9 cellular contexts compared by ENCODE assay signal in genomic region chr20:35511814-35512420, GRCh38. TPM values are rescaled to one million over a fixed set of nuclear protein-coding genes. Genes with fewer than 3 reads are reported as not detected.
DNase-seq lines count a peak whose midpoint lies in the region; ATAC-seq, FAIRE-seq and TF ChIP-seq lines count a peak whose summit lies in the region.
"Had no signal": no experiment of that assay in that cellular context is flagged by ENCODE, and none has a peak within 500 bp of the region (broad histone marks: within the 10 kb centered on the region; RNA-seq: fewer than 3 reads in every experiment).

No MANE protein-coding gene starts in this region.

- no peak overlapping the region for H3K4me2 ChIP-seq in MM.1S (ENCODE audit: low read depth, low read length)

- intact Hi-C loops in left colon (cut with DNase I, micrococcal nuclease), result no loop called here

- no peaks in the 10 kb centered on the region for H3K9me2 ChIP-seq in MM.1S (replicated peaks; ENCODE audit: insufficient read depth, low read length)

- H3F3A ChIP-seq in MM.1S (ENCODE audit: insufficient read depth, low read length), result no peaks in the 10 kb centered on the region

- no peak for DNase-seq in MM.1S
- DNase-seq in astrocyte of the spinal cord (ENCODE audit: low read depth, low spot score), result peak; percentile 53
- DNase-seq in left colon, result peak in 1 of 2 donors; percentile 29
- DNase-seq in mucosa of gallbladder (ENCODE audit: low spot score), result no peak
- DNase-seq in activated T-cell treated with anti-CD3 and anti-CD28 coated beads for 4 hours, result no peak
- no peak for DNase-seq in SKM-1 (lab: John Stamatoyannopoulos, UW; ENCODE audit: unreplicated experiment)

- H3K79me2 ChIP-seq in MM.1S (ENCODE audit: low read length), result no peaks in the 10 kb centered on the region

- ATAC-seq in left colon (peak; percentile 58), HG03025 (IDR thresholded peaks at IDR 0.05; ENCODE audit: low FRiP score, unreplicated experiment) (no peak)

- no peaks in the 10 kb centered on the region for H3K9me3 ChIP-seq in MM.1S (replicated peaks; ENCODE audit: insufficient read depth, low read length)

- peak; percentile 89 for FAIRE-seq in G401.6 (lab: Jason Lieb, UNC)

- no peak overlapping the region for H3K9ac ChIP-seq in MM.1S (ENCODE audit: low read length)

- TF ChIP-seq CTCF in MM.1S (IDR thresholded peaks at IDR 0.05; ENCODE audit: low read length) (peak; percentile 53), astrocyte of the spinal cord (IDR thresholded peaks at IDR 0.05; ENCODE audit: low read depth, low read length) (peak; percentile 76)

- no peaks in the 10 kb centered on the region for H4K20me1 ChIP-seq in MM.1S (ENCODE audit: insufficient read depth, low read length)

- in situ Hi-C loops in astrocyte of the spinal cord (cut with HindIII; ENCODE audit: low sequenced_read_pairs), result no loop called here

- H3K4me3 ChIP-seq in MM.1S (ENCODE audit: low read length) (no peak overlapping the region), astrocyte of the spinal cord (ENCODE audit: low read depth, low read length) (no peak overlapping the region)
- H3K4me3 ChIP-seq: skin epidermis had no signal

- H3K27me3 ChIP-seq in MM.1S (replicated peaks; ENCODE audit: insufficient read depth, low read length), result no peaks in the 10 kb centered on the region

- H2AFZ ChIP-seq in MM.1S (ENCODE audit: low read length), result no peak overlapping the region

- H3K36me3 ChIP-seq in MM.1S (replicated peaks; ENCODE audit: insufficient read depth, low read length), result no peaks in the 10 kb centered on the region

- no peak overlapping the region for H3K27ac ChIP-seq in MM.1S (ENCODE audit: low read length)
- H3K27ac ChIP-seq: skin epidermis had no signal

- H3K4me1 ChIP-seq in MM.1S (ENCODE audit: low read length), result no peaks in the 10 kb centered on the region

RNA-seq across cellular contexts. Expression of gene C20orf173, which starts 17.5 kb away (rescaled TPM):
- not detected for total RNA-seq in left colon
- not detected for total RNA-seq in mucosa of gallbladder

RNA-seq across cellular contexts. Expression of gene ERGIC3, which starts 30.0 kb away (rescaled TPM):
- 100 to 1,000 TPM; 262 to 278 TPM for total RNA-seq in left colon
- total RNA-seq in mucosa of gallbladder, result 319 TPM

RNA-seq across cellular contexts. Expression of gene CEP250, which starts 56.5 kb away (rescaled TPM):
- total RNA-seq in left colon (10 to 100 TPM; 22.5 to 23.2 TPM), mucosa of gallbladder (33.5 TPM)
